In the genomic region with DNA sequence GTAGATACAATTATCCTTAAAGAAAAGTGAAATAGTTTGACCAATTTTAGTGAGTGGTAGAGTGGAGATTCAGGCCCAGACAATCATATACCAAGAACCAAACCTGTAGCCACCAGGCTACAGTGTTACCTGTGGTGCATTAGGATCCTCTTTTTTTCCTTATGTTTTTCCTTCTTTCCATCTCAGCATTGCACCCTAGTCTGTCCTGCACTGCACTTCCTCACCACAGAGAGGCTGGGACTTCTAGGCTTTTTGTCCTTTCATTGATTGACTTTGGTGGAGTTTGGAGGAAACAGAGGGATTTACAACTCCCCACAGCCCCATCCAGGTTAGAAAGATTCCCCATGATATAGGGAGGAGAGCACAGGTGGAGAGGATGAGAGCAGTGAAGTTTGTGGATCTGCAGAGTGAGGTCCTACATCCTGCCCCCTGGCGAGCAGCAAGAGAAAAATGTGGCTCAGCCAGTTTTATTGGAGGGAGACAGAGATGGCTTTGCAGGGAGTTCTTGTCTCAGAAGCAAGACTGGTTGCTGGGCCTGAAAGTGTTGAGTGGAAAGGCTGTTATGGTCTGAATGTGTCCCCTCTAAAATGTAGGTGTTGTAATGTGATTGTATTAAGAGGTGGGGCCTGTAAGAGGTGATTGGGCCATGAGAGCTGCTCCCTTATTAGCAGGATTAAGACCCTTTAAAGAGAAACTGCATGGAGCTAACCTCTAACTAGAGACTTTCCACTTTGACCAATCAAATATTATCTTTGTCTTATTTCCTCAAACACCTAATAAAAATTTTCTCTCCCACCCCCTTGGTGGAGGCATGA, we compare ENCODE assay signal across 11 cellular contexts. TPM values are rescaled to one million over a fixed set of nuclear protein-coding genes. Genes with fewer than 3 reads are reported as not detected.
DNase-seq lines count a peak whose midpoint lies in the region; ATAC-seq and TF ChIP-seq lines count a peak whose summit lies in the region.
"Had no signal": no experiment of that assay in that cellular context is flagged by ENCODE, and none has a peak within 500 bp of the region (broad histone marks: within the 10 kb centered on the region; RNA-seq: fewer than 3 reads in every experiment).

No MANE protein-coding gene starts in this region.

- no peak overlapping the region for H3K27ac Mint-ChIP-seq in T-helper 17 cell

- H3K4me3 Mint-ChIP-seq in T-helper 17 cell, result no peak overlapping the region

- H3K9me3 ChIP-seq in HEK293 (ENCODE audit: control insufficient read depth, insufficient read depth, low read depth, low read length) (no peaks in the 10 kb centered on the region), T-helper 17 cell (ENCODE audit: control insufficient read depth, low read length, poor library complexity, severe bottlenecking) (no peaks in the 10 kb centered on the region)
- H3K9me3 ChIP-seq: SJCRH30, thoracic aorta had no signal

- no peak for ATAC-seq in HG03159 (IDR thresholded peaks at IDR 0.05; ENCODE audit: unreplicated experiment)
- no peak for ATAC-seq in T-helper 17 cell

- no peaks in the 10 kb centered on the region for H3K4me1 Mint-ChIP-seq in T-helper 17 cell

- no peaks in the 10 kb centered on the region for H3K36me3 Mint-ChIP-seq in T-helper 17 cell (ENCODE audit: low read depth)

- POLR2A ChIA-PET in HEK293 (lab: Yijun Ruan, JAX), result no interaction called here

- H3K36me3 ChIP-seq in HEK293 (ENCODE audit: control insufficient read depth in 2 of 2, insufficient read depth in 1 of 2, low read length in 2 of 2), result no peaks in the 10 kb centered on the region
- H3K36me3 ChIP-seq: SJCRH30, thoracic aorta had no signal

- CTCF ChIA-PET in HEK293 (lab: Yijun Ruan, JAX), result interaction anchor here (0.7 to 1.1 kb wide), 2 partner anchors 8 to 211 kb away, joined by 3 read pairs; no protein-coding TSS in a partner anchor

- H3K4me3 ChIP-seq in HEK293 (ENCODE audit: low read depth, low read length) (no peak overlapping the region), WI38 (ENCODE audit: low read depth, low read length) (no peak overlapping the region)
- H3K4me3 ChIP-seq: SJCRH30, thoracic aorta had no signal

- no peak overlapping the region for H3K27ac ChIP-seq in HEK293 (ENCODE audit: extremely low read depth, low read depth, low read length)
- H3K27ac ChIP-seq: SJCRH30, thoracic aorta had no signal

- peaks cover 14% of the 10 kb centered on the region for H3K4me1 ChIP-seq in HEK293 (ENCODE audit: control insufficient read depth, insufficient read depth, low read length)
- H3K4me1 ChIP-seq: SJCRH30 had no signal

- peak; percentile 36 for DNase-seq in D341Med (ENCODE audit: low spot score)
- peak; percentile 20 for DNase-seq in kidney tubule cell (ENCODE audit: low spot score)
- no peak for DNase-seq in superior temporal gyrus (ENCODE audit: extremely low spot score)
- DNase-seq in NCI-H146 (lab: John Stamatoyannopoulos, UW), result no peak
- no peak for DNase-seq in T-helper 17 cell
- DNase-seq: midbrain had no signal

- TF ChIP-seq CTCF in HEK293 (tag by site-specific recombination; IDR thresholded peaks at IDR 0.05) (peak; percentile 42; the same call in 1 of the 2 replicates), WI38 (IDR thresholded peaks at IDR 0.05; ENCODE audit: low read depth, low read length) (peak; percentile 31; the same call in 1 of the 2 replicates)

- H3K27me3 Mint-ChIP-seq in T-helper 17 cell, result peaks cover 51% of the 10 kb centered on the region

TF ChIP-seq in HEK293, 187 proteins besides CTCF, POLR2A, EP300 and RAD21:
- TF ChIP-seq SP7 (tag by site-specific recombination; IDR thresholded peaks at IDR 0.05), result no peak
- TF ChIP-seq ZBTB17 (tag by site-specific recombination; IDR thresholded peaks at IDR 0.05), result 0 out of 2 replicates have a peak, but pooled peaks have one; percentile 29
TF ChIP-seq in HEK293: peak in this region for 1.

RNA-seq across cellular contexts. Expression of a gene that starts 36.2 kb away (rescaled TPM):
- not detected for total RNA-seq in T-helper 17 cell
- total RNA-seq: thoracic aorta had no signal

Comparison
In these comparisons a context has a peak if more than half of its experiments do, and no peak if none do; other contexts are left out.
1. DNase-seq: peak in D341Med (single experiment) and kidney tubule cell (single experiment); none in superior temporal gyrus (single experiment), NCI-H146 (single experiment) and T-helper 17 cell (0 of 3).